Comparison of ENCODE assay signal across 16 cellular contexts in the genomic region with DNA sequence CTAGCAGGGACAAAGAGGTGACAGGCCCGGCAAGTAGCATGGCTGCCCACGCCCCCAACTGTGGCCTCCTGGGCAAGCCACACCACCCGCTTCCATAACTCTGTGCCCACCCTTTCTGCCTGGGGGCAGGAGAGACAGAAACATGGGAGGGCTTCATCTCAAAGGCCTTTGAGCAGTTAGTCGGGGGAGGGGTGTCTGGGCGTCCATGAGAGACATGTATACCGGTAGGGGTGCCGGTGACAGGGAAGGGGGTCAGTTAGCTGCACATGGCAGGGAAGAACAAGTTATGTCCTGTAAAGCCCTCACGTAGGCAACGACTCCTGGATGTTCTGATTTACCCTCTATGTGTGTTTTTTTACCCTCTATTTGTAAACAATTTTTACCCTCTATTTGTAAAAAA. TPM values are rescaled to one million over a fixed set of nuclear protein-coding genes. Genes with fewer than 3 reads are reported as not detected.
"Had no signal": no experiment of that assay in that cellular context is flagged by ENCODE, and none has a peak within 500 bp of the region (broad histone marks: within the 10 kb centered on the region; RNA-seq: fewer than 3 reads in every experiment).

No MANE protein-coding gene starts in this region.

- H3K36me3 Mint-ChIP-seq: activated CD8-positive, alpha-beta memory T cell treated with anti-CD3 and anti-CD28 coated beads, Interleukin-2, amount 10 ng/mL, durations not matched to agents 7 days and 5 days; activated naive CD8-positive, alpha-beta T cell treated with anti-CD3 and anti-CD28 coated beads, Interleukin-2, amount 10 ng/mL, durations not matched to agents 7 days and 5 days had no signal

- H3K4me1 ChIP-seq: breast epithelium, testis had no signal

- H3K4me3 Mint-ChIP-seq: activated CD8-positive, alpha-beta memory T cell treated with anti-CD3 and anti-CD28 coated beads, Interleukin-2, amount 10 ng/mL, durations not matched to agents 7 days and 5 days; activated naive CD8-positive, alpha-beta T cell treated with anti-CD3 and anti-CD28 coated beads, Interleukin-2, amount 10 ng/mL, durations not matched to agents 7 days and 5 days; activated T-cell treated with anti-CD3 and anti-CD28 coated beads, Interleukin-2, amount 50 U/mL, for 4 hours; nephron progenitor cell had no signal

- H3K27me3 ChIP-seq: testis had no signal

- H3K27ac Mint-ChIP-seq: activated CD8-positive, alpha-beta memory T cell treated with anti-CD3 and anti-CD28 coated beads, Interleukin-2, amount 10 ng/mL, durations not matched to agents 7 days and 5 days; activated naive CD8-positive, alpha-beta T cell treated with anti-CD3 and anti-CD28 coated beads, Interleukin-2, amount 10 ng/mL, durations not matched to agents 7 days and 5 days; nephron progenitor cell had no signal

- H3K36me3 ChIP-seq: breast epithelium had no signal

- H3K27ac ChIP-seq: breast epithelium, testis had no signal

- H3K4me3 ChIP-seq: breast epithelium, mucosa of descending colon, testis had no signal

- ATAC-seq: activated CD8-positive, alpha-beta memory T cell treated with anti-CD3 and anti-CD28 coated beads, Interleukin-2, amount 10 ng/mL, durations not matched to agents 7 days and 5 days; activated T-cell treated with anti-CD3 and anti-CD28 coated beads, Interleukin-2, amount 50 U/mL, for 4 hours; esophagus mucosa; left colon; mucosa of descending colon; stimulated activated naive CD8-positive, alpha-beta T cell treated with anti-CD3 and anti-CD28 coated beads, Interleukin-15, Interleukin-2, amounts not matched to agents 100 U/mL and 50 U/mL, for 24 hours had no signal

- H3K9me3 Mint-ChIP-seq: activated naive CD8-positive, alpha-beta T cell treated with anti-CD3 and anti-CD28 coated beads, Interleukin-2, amount 10 ng/mL, durations not matched to agents 7 days and 5 days; activated T-cell treated with anti-CD3 and anti-CD28 coated beads, Interleukin-2, amount 50 U/mL, for 4 hours had no signal

- H3K9me3 ChIP-seq: mucosa of descending colon, testis had no signal

- DNase-seq: activated CD4-positive, alpha-beta T cell treated with anti-CD3 and anti-CD28 coated beads, Interleukin-2, amount 50 U/mL, for 48 hours; activated CD8-positive, alpha-beta memory T cell treated with anti-CD3 and anti-CD28 coated beads, Interleukin-2, amount 10 ng/mL, durations not matched to agents 7 days and 5 days; activated gamma-delta T cell treated with Interleukin-2 at 50 U/mL for 16 hours; activated naive CD8-positive, alpha-beta T cell treated with anti-CD3 and anti-CD28 coated beads, Interleukin-2, amount 10 ng/mL, durations not matched to agents 7 days and 5 days; activated T-cell treated with anti-CD3 and anti-CD28 coated beads, Interleukin-2, amount 50 U/mL, for 4 hours; anterior cingulate cortex; left colon; mucosa of descending colon; nephron progenitor cell; stimulated activated CD4-positive, alpha-beta T cell treated with anti-CD3 and anti-CD28 coated beads, Interleukin-4, amount 100 ng/mL, for 1 hour; stimulated activated CD8-positive, alpha-beta memory T cell treated with anti-CD3 and anti-CD28 coated beads, Interleukin-4, amount 100 ng/mL, for 48 hours; stimulated activated naive CD8-positive, alpha-beta T cell treated with anti-CD3 and anti-CD28 coated beads, Interleukin-15, Interleukin-2, amounts not matched to agents 100 U/mL and 50 U/mL, for 24 hours; testis had no signal

RNA-seq across cellular contexts. Expression of gene SRPK3, which starts 40.2 kb away (rescaled TPM):
- total RNA-seq: activated CD8-positive, alpha-beta memory T cell treated with anti-CD3 and anti-CD28 coated beads, Interleukin-2, amount 10 ng/mL, durations not matched to agents 7 days and 5 days; activated naive CD8-positive, alpha-beta T cell treated with anti-CD3 and anti-CD28 coated beads, Interleukin-2, amount 10 ng/mL, durations not matched to agents 7 days and 5 days; activated T-cell treated with anti-CD3 and anti-CD28 coated beads, Interleukin-2, amount 50 U/mL, for 4 hours; osteocyte had no signal
